Comparison of ENCODE assay signal across 11 cellular contexts in genomic region chr12:124456133-124456651, GRCh38.
DNase-seq lines count a peak whose midpoint lies in the region; ATAC-seq and TF ChIP-seq lines count a peak whose summit lies in the region.
"Had no signal": no experiment of that assay in that cellular context is flagged by ENCODE, and none has a peak within 500 bp of the region (broad histone marks: within the 10 kb centered on the region; RNA-seq: fewer than 3 reads in every experiment).

No MANE protein-coding gene starts in this region.

- no peaks in the 10 kb centered on the region for H3K9me3 ChIP-seq in transverse colon

- TF ChIP-seq EP300 in transverse colon (IDR thresholded peaks at IDR 0.05; ENCODE audit: low read depth): no peak

- H3K27me3 ChIP-seq in transverse colon: no peaks in the 10 kb centered on the region

- H3K4me1 ChIP-seq in transverse colon: peaks cover 34 to 70% (median 48%) of the 10 kb centered on the region in 4 donors
- H3K4me1 ChIP-seq: parathyroid adenoma had no signal

- peak; percentile 11 for DNase-seq in Right ventricle myocardium inferior (ENCODE audit: missing footprints)
- DNase-seq in cardiac septum (ENCODE audit: low spot score): no peak
- DNase-seq in RWPE1 (ENCODE audit: low spot score): no peak
- no peak for DNase-seq in glutamatergic neuron
- DNase-seq in transverse colon: no peak
- no peak for DNase-seq in cerebellar cortex (ENCODE audit: low spot score)
- DNase-seq: C1 segment of cervical spinal cord, NCI-H2081 treated with DMSO at 0.1 percent for 48 hours had no signal

- intact Hi-C loops in Right ventricle myocardium inferior (cut with DNase I) (loop anchor here (5.0 kb wide), 2 partner anchors 51 to 111 kb away; partner anchors contain the start of gene NCOR2), cardiac septum (cut with DNase I) (loop anchor here (2.0 to 5.0 kb wide), 5 partner anchors 19 to 291 kb away; partner anchors contain the start of gene NCOR2), transverse colon (cut with DNase I; ENCODE audit: low total_unique reads) (loop anchor here (5.0 kb wide), 1 partner anchor 34 kb away; no protein-coding TSS in a partner anchor)

- peak overlapping the region; percentile 82 for H3K27ac Mint-ChIP-seq in glutamatergic neuron (ENCODE audit: unreplicated experiment)

- POLR2A ChIA-PET in RWPE1 (lab: Yijun Ruan, JAX; ENCODE audit: low non-redundant PET): no interaction called here

- peak overlapping the region in 1 of 4 donors; percentile 22 for H3K4me3 ChIP-seq in transverse colon

- peaks cover 21% of the 10 kb centered on the region for H3K4me1 Mint-ChIP-seq in glutamatergic neuron (ENCODE audit: low read depth, unreplicated experiment)

- TF ChIP-seq CTCF in RWPE1 (conservative IDR thresholded peaks at IDR 0.05; ENCODE audit: low read depth) (no peak), glutamatergic neuron (IDR thresholded peaks at IDR 0.05; ENCODE audit: partially characterized antibody, unreplicated experiment) (no peak), transverse colon (IDR thresholded peaks at IDR 0.05) (no peak)

- H3K27me3 Mint-ChIP-seq in glutamatergic neuron (ENCODE audit: unreplicated experiment): peaks cover 25% of the 10 kb centered on the region

- no peak for TF ChIP-seq POLR2A in transverse colon (IDR thresholded peaks at IDR 0.05)

- peaks cover 19% of the 10 kb centered on the region for H3K36me3 Mint-ChIP-seq in glutamatergic neuron (ENCODE audit: unreplicated experiment)

- peaks cover 28% of the 10 kb centered on the region for H3K9me3 Mint-ChIP-seq in glutamatergic neuron (ENCODE audit: unreplicated experiment)

- CTCF ChIA-PET in RWPE1 (lab: Yijun Ruan, JAX): interaction anchor here (0.7 kb wide), 1 partner anchor 22 kb away, joined by 3 read pairs; no protein-coding TSS in a partner anchor

- H3K27ac ChIP-seq in RWPE1: peak overlapping the region; percentile 72
- H3K27ac ChIP-seq in transverse colon: peak overlapping the region; percentile 84 to 94 (median 86)
- H3K27ac ChIP-seq: parathyroid adenoma had no signal

- no peak overlapping the region for H3K4me3 Mint-ChIP-seq in glutamatergic neuron (ENCODE audit: unreplicated experiment)

- WGBS in transverse colon (ENCODE audit: low coverage in 1 of 2), 2 donors: 90% methylated on average over 12 of the region's 12 CpGs; no CpG with 5 or more reads in 1 of the 2 donors

- ATAC-seq in Right ventricle myocardium inferior (no peak), GM21737 (IDR thresholded peaks at IDR 0.05; ENCODE audit: unreplicated experiment) (no peak), SK-N-SH treated with all-trans-retinoic acid at 6 μM for 48 hours (no peak)

- in situ Hi-C loops in transverse colon (cut with MboI; ENCODE audit: low pct_ligation_motif_present in 1 of 4, low pct_unique_long_range_greater_than_20kb in 1 of 4, low sequenced_read_pairs in 3 of 4): no loop called here

- peaks cover 0 to 10% (median 0%) of the 10 kb centered on the region in 4 donors for H3K36me3 ChIP-seq in transverse colon

TF ChIP-seq in SK-N-SH treated with all-trans-retinoic acid at 6 μM for 48 hours, 23 proteins besides CTCF, POLR2A, EP300 and RAD21 (continues in another document):
- TF ChIP-seq TSHZ2 (CRISPR knock-in tag; IDR thresholded peaks at IDR 0.05): no peak
- no peak for TF ChIP-seq BACH2 (CRISPR knock-in tag; IDR thresholded peaks at IDR 0.05; ENCODE audit: borderline replicate concordance)
- TF ChIP-seq ZFP3 (CRISPR knock-in tag; IDR thresholded peaks at IDR 0.05): no peak
- no peak for TF ChIP-seq POU6F1 (CRISPR knock-in tag; IDR thresholded peaks at IDR 0.05; ENCODE audit: borderline replicate concordance, low read depth)
- TF ChIP-seq RARB (CRISPR knock-in tag; IDR thresholded peaks at IDR 0.05): no peak
- no peak for TF ChIP-seq ZFP30 (CRISPR knock-in tag; IDR thresholded peaks at IDR 0.05)
- TF ChIP-seq PATZ1 (CRISPR knock-in tag; IDR thresholded peaks at IDR 0.05; ENCODE audit: borderline replicate concordance): no peak
- no peak for TF ChIP-seq CSDC2 (CRISPR knock-in tag; IDR thresholded peaks at IDR 0.05)
- no peak for TF ChIP-seq SNAI2 (CRISPR knock-in tag; IDR thresholded peaks at IDR 0.05)
- no peak for TF ChIP-seq ZNF8 (CRISPR knock-in tag; IDR thresholded peaks at IDR 0.05)
- TF ChIP-seq ARNTL (CRISPR knock-in tag; IDR thresholded peaks at IDR 0.05; ENCODE audit: borderline replicate concordance, low read depth): no peak
- TF ChIP-seq TCF4 (CRISPR knock-in tag; IDR thresholded peaks at IDR 0.05; ENCODE audit: borderline replicate concordance): no peak
- no peak for TF ChIP-seq ZNF70 (CRISPR knock-in tag; IDR thresholded peaks at IDR 0.05)
- TF ChIP-seq CSRNP3 (CRISPR knock-in tag; IDR thresholded peaks at IDR 0.05): no peak
- TF ChIP-seq ZC3H10 (CRISPR knock-in tag; IDR thresholded peaks at IDR 0.05): no peak
- no peak for TF ChIP-seq CREB5 (CRISPR knock-in tag; IDR thresholded peaks at IDR 0.05; ENCODE audit: low read depth)
